In genomic region chr22:27654536-27655445, GRCh38 we compare ENCODE assay signal across 16 cellular contexts.
DNase-seq lines count a peak whose midpoint lies in the region; ATAC-seq and TF ChIP-seq lines count a peak whose summit lies in the region.
"Had no signal": no experiment of that assay in that cellular context is flagged by ENCODE, and none has a peak within 500 bp of the region (broad histone marks: within the 10 kb centered on the region; RNA-seq: fewer than 3 reads in every experiment).

No MANE protein-coding gene starts in this region.

- no peaks in the 10 kb centered on the region for H3K79me1 ChIP-seq in H9 (ENCODE audit: insufficient read depth, low read depth, low read length, poor library complexity, severe bottlenecking)

- H2BK15ac ChIP-seq in H9 (ENCODE audit: low read depth, low read length) = no peak overlapping the region

- no peak for TF ChIP-seq CTCF in H9 (conservative IDR thresholded peaks at IDR 0.05)
- TF ChIP-seq CTCF in foreskin keratinocyte (conservative IDR thresholded peaks at IDR 0.05) = no peak
- no peak for TF ChIP-seq CTCF in gastrocnemius medialis (IDR thresholded peaks at IDR 0.05 in 4 of 5, conservative IDR thresholded peaks at IDR 0.05 in 1 of 5)

- H3T11ph ChIP-seq in H9 (ENCODE audit: low read length) = no peak overlapping the region

- peaks cover 0 to 2% (median 0%) of the 10 kb centered on the region in 3 experiments; a peak in 2 of 7 replicates for H3K36me3 Mint-ChIP-seq in H9 (ENCODE audit: insufficient read depth in 1 of 3, low read depth in 3 of 3)
- no peaks in the 10 kb centered on the region for H3K36me3 Mint-ChIP-seq in activated CD4-positive, alpha-beta T cell treated with anti-CD3 and anti-CD28 coated beads for 36 hours (ENCODE audit: low read depth)
- H3K36me3 Mint-ChIP-seq: T-cell had no signal

- peaks cover 4% of the 10 kb centered on the region; the same call in 1 of the 2 replicates for H3K4me1 ChIP-seq in H9 (ENCODE audit: insufficient read depth, low read length)
- no peaks in the 10 kb centered on the region for H3K4me1 ChIP-seq in foreskin keratinocyte
- H3K4me1 ChIP-seq in gastrocnemius medialis = peaks cover 34 to 37% of the 10 kb centered on the region in 2 donors
- H3K4me1 ChIP-seq in effector memory CD4-positive, alpha-beta T cell (ENCODE audit: control insufficient read depth, insufficient read depth, low read length, poor library complexity, severe bottlenecking) = no peaks in the 10 kb centered on the region
- H3K4me1 ChIP-seq: vagina had no signal

- H2BK5ac ChIP-seq in H9 (ENCODE audit: insufficient read length, low read length) = no peak overlapping the region

- intact Hi-C loops in gastrocnemius medialis (cut with DNase I; ENCODE audit: low total_unique reads) = no loop called here
- intact Hi-C loops in activated CD4-positive, alpha-beta T cell treated with anti-CD3 and anti-CD28 coated beads for 36 hours (cut with DNase I, micrococcal nuclease) = loop anchor here in 1 of 2 experiments (10.0 kb wide), 1 partner anchor 60 kb away; no protein-coding TSS in a partner anchor

- H3K56ac ChIP-seq in H9 (ENCODE audit: insufficient read length, low read depth, low read length) = no peak overlapping the region

- no peak overlapping the region for H2AK5ac ChIP-seq in H9 (ENCODE audit: insufficient read length, low read length)

- no peaks in the 10 kb centered on the region for H3K79me2 ChIP-seq in H9 (ENCODE audit: insufficient read depth, low read length)

- TF ChIP-seq POLR2A in gastrocnemius medialis (IDR thresholded peaks at IDR 0.05) = no peak

- no peak overlapping the region for H3K4me3 ChIP-seq in gastrocnemius medialis
- H3K4me3 ChIP-seq in effector memory CD4-positive, alpha-beta T cell (ENCODE audit: insufficient read depth, low read depth, low read length, poor library complexity, severe bottlenecking) = no peak overlapping the region
- H3K4me3 ChIP-seq: vagina had no signal

- H3K23ac ChIP-seq in H9 (ENCODE audit: insufficient read length, low read depth, low read length) = no peak overlapping the region

- H3K14ac ChIP-seq in H9 (ENCODE audit: insufficient read depth, low read length) = no peak overlapping the region

- H3K9me3 ChIP-seq in H9 (ENCODE audit: control insufficient read depth, low read depth, low read length) (no peaks in the 10 kb centered on the region), gastrocnemius medialis (peaks cover 0 to 7% (median 0%) of the 10 kb centered on the region in 3 donors)
- peaks cover 10% of the 10 kb centered on the region for H3K9me3 ChIP-seq in effector memory CD4-positive, alpha-beta T cell (ENCODE audit: control insufficient read depth, low read length)

- H3K27ac Mint-ChIP-seq in H9 = no peak overlapping the region; a peak in 1 of 7 replicates
- H3K27ac Mint-ChIP-seq in activated CD4-positive, alpha-beta T cell treated with anti-CD3 and anti-CD28 coated beads for 36 hours = no peak overlapping the region
- H3K27ac Mint-ChIP-seq: effector memory CD8-positive, alpha-beta T cell; T-cell had no signal

- peaks cover 3 to 12% of the 10 kb centered on the region in 2 experiments; a peak in 4 of 5 replicates for H3K9me3 Mint-ChIP-seq in H9
- peaks cover 13% of the 10 kb centered on the region for H3K9me3 Mint-ChIP-seq in activated CD4-positive, alpha-beta T cell treated with anti-CD3 and anti-CD28 coated beads for 36 hours (ENCODE audit: low read depth)

- H4K20me1 ChIP-seq in H9 (ENCODE audit: control insufficient read depth, insufficient read depth, insufficient read length) = no peaks in the 10 kb centered on the region

- H2AFZ ChIP-seq in H9 (ENCODE audit: low read length) = no peak overlapping the region

- no peak overlapping the region for H3K4me2 ChIP-seq in H9 (ENCODE audit: insufficient read depth, insufficient read length, low read length)

- CTCF ChIA-PET in activated CD4-positive, alpha-beta T cell treated with anti-CD3 and anti-CD28 coated beads for 36 hours (lab: Charles Lee) = no interaction called here

- H4K8ac ChIP-seq in H9 (replicated peaks; ENCODE audit: insufficient read length, low read depth, low read length) = no peak overlapping the region

- peaks cover 30% of the 10 kb centered on the region for H3K27me3 Mint-ChIP-seq in H9 (ENCODE audit: low read depth)
- H3K27me3 Mint-ChIP-seq in activated CD4-positive, alpha-beta T cell treated with anti-CD3 and anti-CD28 coated beads for 36 hours = peaks cover 4% of the 10 kb centered on the region

- no peak overlapping the region for H4K91ac ChIP-seq in H9 (ENCODE audit: insufficient read length, low read depth, low read length)

- in situ Hi-C loops in gastrocnemius medialis (cut with MboI; ENCODE audit: low sequenced_read_pairs in 4 of 4) = no loop called here

- H4K5ac ChIP-seq in H9 (ENCODE audit: insufficient read length, low read depth, low read length) = no peak overlapping the region

- POLR2A ChIA-PET in activated CD4-positive, alpha-beta T cell treated with anti-CD3 and anti-CD28 coated beads for 36 hours (lab: Charles Lee) = no interaction called here

- peak; percentile 79 for DNase-seq in H9
- peak; percentile 80 to 96 for DNase-seq in NCI-H526 (lab: John Stamatoyannopoulos, UW)
- DNase-seq in foreskin keratinocyte = no peak
- peak in 1 of 2 donors; percentile 54 for DNase-seq in gastrocnemius medialis
- DNase-seq in activated CD4-positive, alpha-beta T cell treated with anti-CD3 and anti-CD28 coated beads for 36 hours = no peak
- DNase-seq in KG1 (lab: John Stamatoyannopoulos, UW) = no peak
- no peak for DNase-seq in effector memory CD4-positive, alpha-beta T cell
- DNase-seq: activated T-cell treated with anti-CD3 and anti-CD28 coated beads for 4 hours; AML-193; effector memory CD8-positive, alpha-beta T cell; hypothalamus; NCI-H1436 treated with DMSO at 0.1 percent for 48 hours; NCI-H446; stimulated activated CD4-positive, alpha-beta T cell treated with anti-CD3 and anti-CD28 coated beads, Interleukin-4, amount 100 ng/mL, for 1 hour; T-cell had no signal

- no peak overlapping the region for H3K27ac ChIP-seq in H9 (ENCODE audit: insufficient read length, low read depth, low read length)
- H3K27ac ChIP-seq in foreskin keratinocyte = no peak overlapping the region
- peak overlapping the region; percentile 71 to 97 (median 91) for H3K27ac ChIP-seq in gastrocnemius medialis
- no peak overlapping the region for H3K27ac ChIP-seq in effector memory CD4-positive, alpha-beta T cell (ENCODE audit: insufficient read depth, low read length, poor library complexity, severe bottlenecking)
- H3K27ac ChIP-seq: vagina had no signal

- H3K27me3 ChIP-seq in H9 (ENCODE audit: insufficient read depth, low read length) = no peaks in the 10 kb centered on the region
- H3K27me3 ChIP-seq in foreskin keratinocyte = peaks cover 6% of the 10 kb centered on the region
- no peaks in the 10 kb centered on the region for H3K27me3 ChIP-seq in gastrocnemius medialis
- no peaks in the 10 kb centered on the region for H3K27me3 ChIP-seq in effector memory CD4-positive, alpha-beta T cell (replicated peaks; ENCODE audit: control insufficient read depth, insufficient read depth, low read length, poor library complexity, severe bottlenecking)
- H3K27me3 ChIP-seq: vagina had no signal

- H3K4me3 Mint-ChIP-seq in H9 = no peak overlapping the region
- no peak overlapping the region for H3K4me3 Mint-ChIP-seq in activated CD4-positive, alpha-beta T cell treated with anti-CD3 and anti-CD28 coated beads for 36 hours
- H3K4me3 Mint-ChIP-seq: effector memory CD8-positive, alpha-beta T cell; T-cell had no signal

- ATAC-seq in foreskin keratinocyte (peak; percentile 24), gastrocnemius medialis (peak in 1 of 2 donors; percentile 17)
- no peak for ATAC-seq in activated CD4-positive, alpha-beta T cell treated with anti-CD3 and anti-CD28 coated beads for 36 hours
- ATAC-seq: effector memory CD8-positive, alpha-beta T cell; T-cell had no signal

- no peak overlapping the region for H2BK12ac ChIP-seq in H9 (ENCODE audit: insufficient read length, low read depth, low read length)

- no peak overlapping the region for H3K18ac ChIP-seq in H9 (ENCODE audit: insufficient read length, low read depth, low read length)

- no CpG with 5 or more reads among the region's 10 CpGs for WGBS in H9 (ENCODE audit: extremely low coverage, insufficient read length, low lambda C conversion rate)

- H3K9ac ChIP-seq in H9 (ENCODE audit: extremely low read depth, insufficient read length, low read length) = no peak overlapping the region

- no peaks in the 10 kb centered on the region for H3K36me3 ChIP-seq in gastrocnemius medialis
- H3K36me3 ChIP-seq in effector memory CD4-positive, alpha-beta T cell (ENCODE audit: control insufficient read depth, insufficient read depth, low read length) = no peaks in the 10 kb centered on the region
- H3K36me3 ChIP-seq: vagina had no signal

- no peak overlapping the region for H2BK120ac ChIP-seq in H9 (ENCODE audit: low read depth, low read length, poor library complexity, severe bottlenecking)

- H3K4me1 Mint-ChIP-seq in H9 = peaks cover 20% of the 10 kb centered on the region in 2 experiments
- H3K4me1 Mint-ChIP-seq in activated CD4-positive, alpha-beta T cell treated with anti-CD3 and anti-CD28 coated beads for 36 hours = no peaks in the 10 kb centered on the region
- H3K4me1 Mint-ChIP-seq: T-cell had no signal

- H2BK20ac ChIP-seq in H9 (ENCODE audit: low read depth, low read length, poor library complexity, severe bottlenecking) = no peak overlapping the region

- no peak overlapping the region for H3K4ac ChIP-seq in H9 (ENCODE audit: low read depth, low read length)

- H3K23me2 ChIP-seq in H9 (ENCODE audit: insufficient read length, low read depth, low read length, poor library complexity, severe bottlenecking) = no peaks in the 10 kb centered on the region

Comparison
In these comparisons a context has a peak if more than half of its experiments do, and no peak if none do; other contexts are left out.
1. DNase-seq: peak in H9 (single experiment) and NCI-H526 (2 of 2); none in foreskin keratinocyte (0 of 2), activated CD4-positive, alpha-beta T cell treated with anti-CD3 and anti-CD28 coated beads for 36 hours (single experiment), KG1 (single experiment) and effector memory CD4-positive, alpha-beta T cell (0 of 3).
2. H3K27ac ChIP-seq: peak in gastrocnemius medialis (4 of 4); none in H9 (single experiment), foreskin keratinocyte (single experiment) and effector memory CD4-positive, alpha-beta T cell (single experiment).